27 cellular contexts compared by ENCODE assay signal in genomic region chr2:20556756-20557155, GRCh38.
"Had no signal": no experiment of that assay in that cellular context is flagged by ENCODE, and none has a peak within 500 bp of the region (broad histone marks: within the 10 kb centered on the region; RNA-seq: fewer than 3 reads in every experiment).

No MANE protein-coding gene starts in this region.

- H3K9me3 Mint-ChIP-seq: immature natural killer cell; naive thymus-derived CD4-positive, alpha-beta T cell; natural killer cell treated with Interleukin-12 subunit alpha and Interleukin-12 subunit beta and Interleukin-15 and Interleukin-18, amount 100 ng/mL, for 72 hours; stimulated activated naive B cell treated with anti-CD40 and anti-IgM and Interleukin-4, amounts not matched to agents 10 μg/mL and 1 μg/mL and 100 μg/mL, for 72 hours had no signal

- H3K4me1 Mint-ChIP-seq: immature natural killer cell had no signal

- H3K36me3 Mint-ChIP-seq: memory B cell; naive thymus-derived CD4-positive, alpha-beta T cell; natural killer cell treated with Interleukin-12 subunit alpha and Interleukin-12 subunit beta and Interleukin-15 and Interleukin-18, amount 100 ng/mL, for 72 hours; stimulated activated naive B cell treated with anti-CD40 and anti-IgM and Interleukin-4, amounts not matched to agents 10 μg/mL and 1 μg/mL and 100 μg/mL, for 72 hours had no signal

- H3K9me3 ChIP-seq: left ventricle myocardium inferior, mucosa of descending colon, pancreas, prostate gland, stomach, testis, thyroid gland, transverse colon, upper lobe of left lung, vagina had no signal

- H3K4me3 Mint-ChIP-seq: immature natural killer cell; memory B cell; naive thymus-derived CD4-positive, alpha-beta T cell; natural killer cell treated with Interleukin-12 subunit alpha and Interleukin-12 subunit beta and Interleukin-15 and Interleukin-18, amount 100 ng/mL, for 72 hours; stimulated activated naive B cell treated with anti-CD40 and anti-IgM and Interleukin-4, amounts not matched to agents 10 μg/mL and 1 μg/mL and 100 μg/mL, for 72 hours had no signal

- H3K27ac Mint-ChIP-seq: immature natural killer cell; memory B cell; naive thymus-derived CD4-positive, alpha-beta T cell; natural killer cell treated with Interleukin-12 subunit alpha and Interleukin-12 subunit beta and Interleukin-15 and Interleukin-18, amount 100 ng/mL, for 72 hours; stimulated activated naive B cell treated with anti-CD40 and anti-IgM and Interleukin-4, amounts not matched to agents 10 μg/mL and 1 μg/mL and 100 μg/mL, for 72 hours had no signal

- ATAC-seq: mucosa of descending colon; naive thymus-derived CD4-positive, alpha-beta T cell; natural killer cell treated with Interleukin-12 subunit alpha and Interleukin-12 subunit beta and Interleukin-15 and Interleukin-18, amount 100 ng/mL, for 72 hours; pancreas; right cardiac atrium; sciatic nerve; stimulated activated naive B cell treated with anti-CD40 and anti-IgM and Interleukin-4, amounts not matched to agents 10 μg/mL and 1 μg/mL and 100 μg/mL, for 72 hours; stimulated activated naive CD8-positive, alpha-beta T cell treated with anti-CD3 and anti-CD28 coated beads, Interleukin-15, Interleukin-2, amounts not matched to agents 100 U/mL and 50 U/mL, for 24 hours had no signal

- H3K27me3 ChIP-seq: pancreas, stomach, testis, thyroid gland, transverse colon, upper lobe of left lung, vagina had no signal

- H3K27ac ChIP-seq: left ventricle myocardium inferior, pancreas, skin epidermis, stomach, testis, thyroid gland, transverse colon, upper lobe of left lung, vagina had no signal

- H3K36me3 ChIP-seq: left ventricle myocardium inferior, pancreas, prostate gland, stomach, thyroid gland, transverse colon, upper lobe of left lung, vagina had no signal

- H3K4me1 ChIP-seq: left ventricle myocardium inferior, pancreas, prostate gland, testis, transverse colon had no signal

- H3K4me3 ChIP-seq: left ventricle myocardium inferior, mucosa of descending colon, pancreas, prostate gland, skin epidermis, stomach, testis, thyroid gland, transverse colon, upper lobe of left lung, vagina had no signal

- DNase-seq: hippocampal formation; immature natural killer cell; left ventricle myocardium inferior; midbrain; mucosa of descending colon; naive thymus-derived CD4-positive, alpha-beta T cell; nucleus accumbens; pancreas; retina; right cardiac atrium; stimulated activated CD4-positive, alpha-beta T cell treated with anti-CD3 and anti-CD28 coated beads, Interleukin-12 subunit alpha, Interleukin-12 subunit beta, amount 100 ng/mL, for 4 hours; stimulated activated CD4-positive, alpha-beta T cell treated with anti-CD3 and anti-CD28 coated beads, Interleukin-15, amount 100 ng/mL, for 24 hours; stimulated activated CD4-positive, alpha-beta T cell treated with anti-CD3 and anti-CD28 coated beads, Interleukin-2, amount 100 ng/mL, for 24 hours; stimulated activated CD4-positive, alpha-beta T cell treated with anti-CD3 and anti-CD28 coated beads, Interleukin-4, amount 100 ng/mL, for 1 hour; stimulated activated naive B cell treated with anti-CD40 and anti-IgM and Interleukin-4, amounts not matched to agents 10 μg/mL and 1 μg/mL and 100 μg/mL, for 72 hours; stimulated activated naive CD8-positive, alpha-beta T cell treated with anti-CD3 and anti-CD28 coated beads, Interleukin-15, Interleukin-2, amounts not matched to agents 100 U/mL and 50 U/mL, for 24 hours; stomach; testis; thyroid gland; transverse colon; upper lobe of left lung had no signal
